ENCODE assay signal across 22 cellular contexts in the genomic region with DNA sequence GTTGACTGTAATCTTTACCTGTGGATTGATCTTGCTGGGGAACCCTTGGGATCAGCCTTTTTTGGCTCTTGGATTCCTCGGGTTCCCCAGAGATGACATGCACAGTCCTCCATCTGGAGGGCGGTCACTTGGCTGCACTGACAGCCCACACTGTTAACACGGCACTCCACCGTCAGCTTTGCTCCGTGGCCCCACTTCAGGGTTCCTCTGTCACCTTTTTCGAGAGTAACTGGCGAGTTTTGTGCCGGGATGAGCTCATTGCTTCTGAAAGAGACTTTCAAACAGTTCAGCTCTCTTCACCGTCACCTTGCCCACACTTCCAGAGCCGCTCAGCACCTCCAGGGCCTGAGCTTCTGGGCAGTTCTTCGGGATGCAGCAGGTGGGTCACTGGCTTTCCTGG.
"Had no signal": no experiment of that assay in that cellular context is flagged by ENCODE, and none has a peak within 500 bp of the region (broad histone marks: within the 10 kb centered on the region; RNA-seq: fewer than 3 reads in every experiment).

No MANE protein-coding gene starts in this region.

- H3K4me3 Mint-ChIP-seq: activated T-cell treated with anti-CD3 and anti-CD28 coated beads, Interleukin-2, amount 50 U/mL, for 72 hours; endodermal cell; natural killer cell treated with Interleukin-12 subunit alpha and Interleukin-12 subunit beta and Interleukin-15 and Interleukin-18, amount 100 ng/mL, for 72 hours; stimulated activated memory B cell treated with anti-CD40 and anti-IgM and Interleukin-4, amounts not matched to agents 10 μg/mL and 1 μg/mL and 100 μg/mL, for 72 hours; stimulated activated naive CD8-positive, alpha-beta T cell treated with anti-CD3 and anti-CD28 coated beads, Interleukin-15, amount 100 ng/mL, for 72 hours had no signal

- H3K9me3 Mint-ChIP-seq: activated naive CD4-positive, alpha-beta T cell treated with anti-CD3 and anti-CD28 coated beads, Interleukin-2, amount 50 U/mL, for 72 hours; activated T-cell treated with anti-CD3 and anti-CD28 coated beads, Interleukin-2, amount 50 U/mL, for 72 hours; endodermal cell; natural killer cell treated with Interleukin-12 subunit alpha and Interleukin-12 subunit beta and Interleukin-15 and Interleukin-18, amount 100 ng/mL, for 72 hours; stimulated activated memory B cell treated with anti-CD40 and anti-IgM and Interleukin-4, amounts not matched to agents 10 μg/mL and 1 μg/mL and 100 μg/mL, for 72 hours; stimulated activated naive CD8-positive, alpha-beta T cell treated with anti-CD3 and anti-CD28 coated beads, Interleukin-15, amount 100 ng/mL, for 72 hours had no signal

- DNase-seq: activated CD4-positive, alpha-beta T cell treated with anti-CD3 and anti-CD28 coated beads for 4 hours; activated CD4-positive, alpha-beta T cell treated with anti-CD3 and anti-CD28 coated beads, Interleukin-2, amount 50 U/mL, for 4 hours; activated naive CD4-positive, alpha-beta T cell; activated T-cell treated with anti-CD3 and anti-CD28 coated beads for 4 hours; activated T-cell treated with anti-CD3 and anti-CD28 coated beads, Interleukin-2, amount 50 U/mL, for 72 hours; endodermal cell; esophagus squamous epithelium; foreskin melanocyte; heart right ventricle; lower lobe of right lung; mesenchymal stem cell; mucosa of descending colon; psoas muscle; stimulated activated CD4-positive, alpha-beta T cell treated with anti-CD3 and anti-CD28 coated beads, Interleukin-4, amount 100 ng/mL, for 24 hours; stimulated activated naive CD8-positive, alpha-beta T cell treated with anti-CD3 and anti-CD28 coated beads, Interleukin-15, amount 100 ng/mL, for 72 hours; T-helper 1 cell; thyroid gland had no signal

- H3K27me3 Mint-ChIP-seq: stimulated activated memory B cell treated with anti-CD40 and anti-IgM and Interleukin-4, amounts not matched to agents 10 μg/mL and 1 μg/mL and 100 μg/mL, for 72 hours had no signal

- H3K4me3 ChIP-seq: esophagus squamous epithelium, heart right ventricle, lower lobe of right lung, mucosa of descending colon, pancreas, psoas muscle, skin epidermis, thyroid gland had no signal

- H3K36me3 Mint-ChIP-seq: activated naive CD4-positive, alpha-beta T cell treated with anti-CD3 and anti-CD28 coated beads, Interleukin-2, amount 50 U/mL, for 72 hours; natural killer cell treated with Interleukin-12 subunit alpha and Interleukin-12 subunit beta and Interleukin-15 and Interleukin-18, amount 100 ng/mL, for 72 hours; stimulated activated memory B cell treated with anti-CD40 and anti-IgM and Interleukin-4, amounts not matched to agents 10 μg/mL and 1 μg/mL and 100 μg/mL, for 72 hours had no signal

- H3K27ac Mint-ChIP-seq: activated naive CD4-positive, alpha-beta T cell treated with anti-CD3 and anti-CD28 coated beads, Interleukin-2, amount 50 U/mL, for 72 hours; endodermal cell; natural killer cell treated with Interleukin-12 subunit alpha and Interleukin-12 subunit beta and Interleukin-15 and Interleukin-18, amount 100 ng/mL, for 72 hours; stimulated activated memory B cell treated with anti-CD40 and anti-IgM and Interleukin-4, amounts not matched to agents 10 μg/mL and 1 μg/mL and 100 μg/mL, for 72 hours had no signal

- H3K27ac ChIP-seq: esophagus squamous epithelium, heart right ventricle, lower lobe of right lung, pancreas, psoas muscle, skin epidermis, thyroid gland had no signal

- H3K27me3 ChIP-seq: esophagus squamous epithelium, pancreas, thyroid gland had no signal

- ATAC-seq: activated naive CD4-positive, alpha-beta T cell treated with anti-CD3 and anti-CD28 coated beads, Interleukin-2, amount 50 U/mL, for 72 hours; activated T-cell treated with anti-CD3 and anti-CD28 coated beads, Interleukin-2, amount 50 U/mL, for 72 hours; heart right ventricle; lower lobe of right lung; mucosa of descending colon; natural killer cell treated with Interleukin-12 subunit alpha and Interleukin-12 subunit beta and Interleukin-15 and Interleukin-18, amount 100 ng/mL, for 72 hours; psoas muscle; stimulated activated memory B cell treated with anti-CD40 and anti-IgM and Interleukin-4, amounts not matched to agents 10 μg/mL and 1 μg/mL and 100 μg/mL, for 72 hours; stimulated activated naive CD8-positive, alpha-beta T cell treated with anti-CD3 and anti-CD28 coated beads, Interleukin-15, amount 100 ng/mL, for 72 hours had no signal

- H3K9me3 ChIP-seq: esophagus squamous epithelium, heart right ventricle, lower lobe of right lung, mucosa of descending colon, pancreas, psoas muscle, thyroid gland had no signal

- H3K36me3 ChIP-seq: thyroid gland had no signal

- H3K4me1 ChIP-seq: lower lobe of right lung, pancreas, psoas muscle had no signal
